ENCODE assay signal across 8 cellular contexts in the genomic region with DNA sequence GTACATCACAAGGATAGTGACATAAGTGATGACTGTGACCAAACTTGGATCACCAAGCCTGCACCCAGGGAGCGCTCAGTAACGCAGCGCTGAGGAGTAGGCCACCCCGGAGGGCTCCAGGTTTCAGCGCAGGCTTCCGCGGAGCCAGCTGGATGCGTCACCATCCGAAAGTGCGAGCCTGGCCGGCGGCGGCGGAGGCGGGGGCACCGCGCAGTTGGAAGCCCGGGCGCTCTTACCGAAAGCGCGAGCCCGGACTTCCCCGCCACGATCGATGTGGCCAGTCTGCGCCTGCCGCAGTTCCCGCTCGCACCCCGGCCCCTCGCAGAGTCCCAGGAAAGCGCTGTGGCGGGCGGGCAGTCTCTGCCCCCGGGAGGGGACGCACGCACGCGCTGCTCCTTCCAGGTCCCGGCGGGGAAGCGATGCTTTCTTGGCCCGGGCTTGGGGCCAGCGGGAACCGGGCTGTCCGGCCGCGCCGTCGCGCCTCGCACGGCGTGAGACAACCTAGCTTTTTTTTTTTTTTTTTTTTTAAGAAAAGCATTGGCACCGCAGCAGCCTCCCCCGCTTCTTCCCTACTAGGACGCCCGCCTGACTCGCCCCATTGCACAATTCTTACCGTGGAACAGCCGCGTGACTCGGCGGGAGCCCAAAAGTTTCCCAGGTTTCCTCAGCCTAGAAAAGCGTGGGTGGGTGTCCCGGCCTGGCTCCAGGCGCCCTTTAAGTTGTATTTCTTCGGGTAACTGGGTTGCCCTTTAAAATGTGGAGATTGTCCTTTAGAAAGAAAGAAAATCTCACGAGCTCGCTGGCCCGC. TPM values are rescaled to one million over a fixed set of nuclear protein-coding genes. Genes with fewer than 3 reads are reported as not detected.
DNase-seq lines count a peak whose midpoint lies in the region; ATAC-seq and TF ChIP-seq lines count a peak whose summit lies in the region.

No MANE protein-coding gene starts in this region.

- peaks cover 9% of the 10 kb centered on the region for H3K9me3 Mint-ChIP-seq in activated CD4-positive, alpha-beta T cell treated with anti-CD3 and anti-CD28 coated beads, Interleukin-2, amount 10 ng/mL, durations not matched to agents 24 days and 14 days

- H3K27ac ChIP-seq in cingulate gyrus (ENCODE audit: low read depth, low read length): peak overlapping the region; percentile 80
- no peak overlapping the region for H3K27ac ChIP-seq in WERI-Rb-1

- ATAC-seq in GM21717 (IDR thresholded peaks at IDR 0.05; ENCODE audit: unreplicated experiment) (peak; percentile 88), left colon (peak; percentile 88)

- H3K4me3 Mint-ChIP-seq in activated CD4-positive, alpha-beta T cell treated with anti-CD3 and anti-CD28 coated beads, Interleukin-2, amount 10 ng/mL, durations not matched to agents 24 days and 14 days: peak overlapping the region; percentile 70

- no peaks in the 10 kb centered on the region for H3K9me3 ChIP-seq in WERI-Rb-1 (ENCODE audit: severe bottlenecking)

- intact Hi-C loops in activated CD4-positive, alpha-beta T cell treated with anti-CD3 and anti-CD28 coated beads, Interleukin-2, amount 10 ng/mL, durations not matched to agents 24 days and 14 days (cut with micrococcal nuclease): loop anchor here (1.0 to 5.0 kb wide), 6 partner anchors 35 to 175 kb away; a partner anchor contains a TSS
- intact Hi-C loops in left colon (cut with DNase I, micrococcal nuclease): no loop called here

- no peaks in the 10 kb centered on the region for H3K36me3 ChIP-seq in WERI-Rb-1

- no peaks in the 10 kb centered on the region for H3K27me3 ChIP-seq in WERI-Rb-1 (ENCODE audit: insufficient read depth, low read depth, severe bottlenecking)

- H3K27ac Mint-ChIP-seq in activated CD4-positive, alpha-beta T cell treated with anti-CD3 and anti-CD28 coated beads, Interleukin-2, amount 10 ng/mL, durations not matched to agents 24 days and 14 days: peak overlapping the region; percentile 43

- in situ Hi-C loops in KBM-7 (cut with MboI; ENCODE audit: low pct_unique_long_range_greater_than_20kb, low sequenced_read_pairs): no loop called here

- H3K4me3 ChIP-seq in WERI-Rb-1 (ENCODE audit: low read depth, low read length): no peak overlapping the region

- DNase-seq in D341Med (ENCODE audit: low spot score) (peak; percentile 26), KBM-7 (peak; percentile 71), left colon (peak; percentile 73 to 77), WERI-Rb-1 (no peak)
- peak; percentile 90 for DNase-seq in activated CD4-positive, alpha-beta T cell treated with anti-CD3 and anti-CD28 coated beads, Interleukin-2, amount 10 ng/mL, durations not matched to agents 24 days and 14 days
- DNase-seq in stimulated activated CD4-positive, alpha-beta T cell treated with anti-CD3 and anti-CD28 coated beads, Interleukin-1b, Interleukin-23, amount 100 ng/mL, for 1 hour (ENCODE audit: low read depth in 2 of 2): peak; percentile 14 to 41

- peaks cover 2% of the 10 kb centered on the region for H3K36me3 Mint-ChIP-seq in activated CD4-positive, alpha-beta T cell treated with anti-CD3 and anti-CD28 coated beads, Interleukin-2, amount 10 ng/mL, durations not matched to agents 24 days and 14 days (ENCODE audit: low read depth)

- peaks cover 23% of the 10 kb centered on the region for H3K4me1 Mint-ChIP-seq in activated CD4-positive, alpha-beta T cell treated with anti-CD3 and anti-CD28 coated beads, Interleukin-2, amount 10 ng/mL, durations not matched to agents 24 days and 14 days

- no peak for TF ChIP-seq CTCF in WERI-Rb-1 (IDR thresholded peaks at IDR 0.05; ENCODE audit: low read depth, low read length)

- peaks cover 33% of the 10 kb centered on the region for H3K27me3 Mint-ChIP-seq in activated CD4-positive, alpha-beta T cell treated with anti-CD3 and anti-CD28 coated beads, Interleukin-2, amount 10 ng/mL, durations not matched to agents 24 days and 14 days

RNA-seq across cellular contexts. Expression of a gene that starts 36.4 kb away (rescaled TPM):
- total RNA-seq in activated CD4-positive, alpha-beta T cell treated with anti-CD3 and anti-CD28 coated beads, Interleukin-2, amount 10 ng/mL, durations not matched to agents 24 days and 14 days: 86.5 and 86.6 TPM in 2 replicates
- 100 to 1,000 TPM in 1 of 2 donors, 10 to 100 TPM in 1; 84.3 to 117 TPM for total RNA-seq in left colon
